18 cellular contexts compared by ENCODE assay signal in genomic region chr14:28768549-28768870, GRCh38. TPM values are rescaled to one million over a fixed set of nuclear protein-coding genes. Genes with fewer than 3 reads are reported as not detected.
DNase-seq lines count a peak whose midpoint lies in the region; ATAC-seq and TF ChIP-seq lines count a peak whose summit lies in the region.
"Had no signal": no experiment of that assay in that cellular context is flagged by ENCODE, and none has a peak within 500 bp of the region (broad histone marks: within the 10 kb centered on the region; RNA-seq: fewer than 3 reads in every experiment).

No MANE protein-coding gene starts in this region.

- H3K4me3 Mint-ChIP-seq in endodermal cell (peak overlapping the region; percentile 63), nephron (peak overlapping the region; percentile 51 to 79 (median 51))

- H3K4me1 Mint-ChIP-seq in endodermal cell (peaks cover 8% of the 10 kb centered on the region), nephron (peaks cover 11% of the 10 kb centered on the region)

- 10 to 13% methylated on average over 7 to 13 of the region's 14 CpGs for WGBS in endodermal cell (ENCODE audit: insufficient coverage in 1 of 2, insufficient read length in 1 of 2), 2 experiments

- H3K4me1 ChIP-seq in HUES48 (ENCODE audit: control insufficient read depth, insufficient read depth, low read length) (peaks cover 19% of the 10 kb centered on the region; the same call in 1 of the 2 replicates), endodermal cell (ENCODE audit: control insufficient read depth, insufficient read depth, low read length) (no peaks in the 10 kb centered on the region)
- H3K4me1 ChIP-seq: A549, Caco-2 had no signal

- no peak for ATAC-seq in GM21619 (IDR thresholded peaks at IDR 0.05; ENCODE audit: unreplicated experiment)

- no peaks in the 10 kb centered on the region for H3K9me3 Mint-ChIP-seq in endodermal cell
- peaks cover 3% of the 10 kb centered on the region for H3K9me3 Mint-ChIP-seq in nephron

- no peaks in the 10 kb centered on the region for H3K36me3 ChIP-seq in HUES48 (ENCODE audit: control insufficient read depth, insufficient read depth, low read length)
- H3K36me3 ChIP-seq in endodermal cell (ENCODE audit: control insufficient read depth, insufficient read depth, low read length) = no peaks in the 10 kb centered on the region
- H3K36me3 ChIP-seq: cardiac muscle cell, thoracic aorta had no signal

- H3K27ac ChIP-seq in HUES48 (ENCODE audit: low read depth, low read length) (no peak overlapping the region), endodermal cell (ENCODE audit: low read depth, low read length) (no peak overlapping the region)
- H3K27ac ChIP-seq: A549, cardiac muscle cell, thoracic aorta had no signal

- no peak overlapping the region for H3K9ac ChIP-seq in HUES48 (ENCODE audit: low read depth, low read length)
- H3K9ac ChIP-seq in endodermal cell (ENCODE audit: extremely low read depth, low read length, poor library complexity, severe bottlenecking) = no peak overlapping the region

- no peak for TF ChIP-seq CTCF in endodermal cell (conservative IDR thresholded peaks at IDR 0.05)
- TF ChIP-seq CTCF in nephron (IDR thresholded peaks at IDR 0.05; ENCODE audit: unreplicated experiment in 3 of 3) = no peak

- H3K27ac Mint-ChIP-seq in endodermal cell = no peak overlapping the region
- no peak overlapping the region for H3K27ac Mint-ChIP-seq in nephron
- H3K27ac Mint-ChIP-seq: activated T-helper 2 cell treated with anti-CD3 and anti-CD28 coated beads, Interferon-gamma antibody, Interleukin-2, Interleukin-4, amounts not matched to agents 10 μg/mL and 5 μg/mL and 100 μg/mL, durations not matched to agents 14 hours and 24 hours and 36 hours had no signal

- H3K27me3 Mint-ChIP-seq in endodermal cell (ENCODE audit: insufficient read depth) (peaks cover 94% of the 10 kb centered on the region), nephron (ENCODE audit: low read depth) (peaks cover 100% of the 10 kb centered on the region)

- H3K9me3 ChIP-seq in HUES48 (ENCODE audit: control insufficient read depth, insufficient read depth, low read length) (no peaks in the 10 kb centered on the region), endodermal cell (ENCODE audit: control insufficient read depth, low read length) (no peaks in the 10 kb centered on the region)
- H3K9me3 ChIP-seq: A549, Caco-2, thoracic aorta had no signal

- H3K4me3 ChIP-seq in HUES48 (ENCODE audit: low read depth, low read length) (peak overlapping the region; percentile 48; the same call in 1 of the 2 replicates), endodermal cell (ENCODE audit: low read length) (peak overlapping the region; percentile 69)
- H3K4me3 ChIP-seq: A549, cardiac muscle cell, thoracic aorta had no signal

- H3K36me3 Mint-ChIP-seq in endodermal cell (ENCODE audit: low read depth) (no peaks in the 10 kb centered on the region), nephron (ENCODE audit: low read depth) (no peaks in the 10 kb centered on the region)

- DNase-seq in NCI-H345 (lab: John Stamatoyannopoulos, UW) = peak; percentile 23
- no peak for DNase-seq in NCI-H345 treated with DMSO at 0.1 percent for 48 hours (lab: John Stamatoyannopoulos, UW; ENCODE audit: unreplicated experiment)
- DNase-seq in endodermal cell = no peak
- no peak for DNase-seq in NK-92 (lab: John Stamatoyannopoulos, UW; ENCODE audit: unreplicated experiment)
- no peak for DNase-seq in iPS-NIHi11 (ENCODE audit: low spot score)
- DNase-seq: Caco-2; NCI-H2171 treated with DMSO at 0.1 percent for 48 hours; stimulated activated CD4-positive, alpha-beta T cell treated with anti-CD3 and anti-CD28 coated beads, Interleukin-12 subunit alpha, Interleukin-12 subunit beta, amount 100 ng/mL, for 4 hours had no signal

- H3K27me3 ChIP-seq in HUES48 (ENCODE audit: control insufficient read depth, insufficient read depth, low read length) (peaks cover 94% of the 10 kb centered on the region), endodermal cell (ENCODE audit: control insufficient read depth, insufficient read depth, low read length, poor library complexity, severe bottlenecking) (peaks cover 88% of the 10 kb centered on the region)

RNA-seq across cellular contexts. Expression of gene FOXG1, which starts 1.9 kb away (rescaled TPM):
- total RNA-seq in endodermal cell = under 1 TPM; 0.04 to 0.07 TPM
- 0.82 TPM for polyA plus RNA-seq in endodermal cell (2013, experiment 1 of 2)
- 0.79 TPM for polyA plus RNA-seq in endodermal cell (2013, experiment 2 of 2)
- total RNA-seq: activated T-helper 2 cell treated with anti-CD3 and anti-CD28 coated beads, Interferon-gamma antibody, Interleukin-2, Interleukin-4, amounts not matched to agents 10 μg/mL and 5 μg/mL and 100 μg/mL, durations not matched to agents 14 hours and 24 hours and 36 hours; Caco-2; cardiac muscle cell; HT1080; liver; omental fat pad had no signal
- polyA plus RNA-seq: liver had no signal
